Comparison of ENCODE assay signal across 8 cellular contexts in genomic region chr3:18423401-18424212, GRCh38. TPM values are rescaled to one million over a fixed set of nuclear protein-coding genes. Genes with fewer than 3 reads are reported as not detected.
A peak's percentile ranks its signal among the peaks of the same experiment; 100 is the strongest.
DNase-seq lines count a peak whose midpoint lies in the region; ATAC-seq, FAIRE-seq and TF ChIP-seq lines count a peak whose summit lies in the region.

No MANE protein-coding gene starts in this region.

- H3K27ac ChIP-seq in gastroesophageal sphincter: peak overlapping the region; percentile 54 to 95 (median 82)
- no peak overlapping the region for H3K27ac ChIP-seq in neural cell (ENCODE audit: low read length)

- H3K27me3 Mint-ChIP-seq in activated T-helper 2 cell treated with anti-CD3 and anti-CD28 coated beads, Interferon-gamma antibody, Interleukin-2, Interleukin-4, amounts not matched to agents 10 μg/mL and 5 μg/mL and 100 μg/mL, durations not matched to agents 14 hours and 24 hours and 36 hours (ENCODE audit: low read depth): no peaks in the 10 kb centered on the region

- no peaks in the 10 kb centered on the region for H3F3A ChIP-seq in neural cell (ENCODE audit: insufficient read depth, low read length, poor library complexity, severe bottlenecking)

- H3K4me3 Mint-ChIP-seq in activated T-helper 2 cell treated with anti-CD3 and anti-CD28 coated beads, Interferon-gamma antibody, Interleukin-2, Interleukin-4, amounts not matched to agents 10 μg/mL and 5 μg/mL and 100 μg/mL, durations not matched to agents 14 hours and 24 hours and 36 hours (ENCODE audit: low read depth): peak overlapping the region; percentile 89

- 1 to 3% methylated on average over 19 to 22 of the region's 22 CpGs for WGBS in gastroesophageal sphincter (ENCODE audit: low coverage in 1 of 2), 2 donors

- intact Hi-C loops in activated T-helper 2 cell treated with anti-CD3 and anti-CD28 coated beads, Interferon-gamma antibody, Interleukin-2, Interleukin-4, amounts not matched to agents 10 μg/mL and 5 μg/mL and 100 μg/mL, durations not matched to agents 14 hours and 24 hours and 36 hours (cut with micrococcal nuclease): loop anchor here (2.0 to 10.0 kb wide), 3 partner anchors 13 to 1909 kb away; partner anchors contain the start of gene RFTN1

- TF ChIP-seq CTCF in gastroesophageal sphincter (IDR thresholded peaks at IDR 0.05) (no peak), neural cell (IDR thresholded peaks at IDR 0.05; ENCODE audit: poor library complexity, severe bottlenecking) (no peak)

- no peak for TF ChIP-seq POLR2A in GM12892 (IDR thresholded peaks at IDR 0.05; ENCODE audit: low read depth, low read length)
- TF ChIP-seq POLR2A in gastroesophageal sphincter (IDR thresholded peaks at IDR 0.05): no peak

- peaks cover 0 to 40% (median 4%) of the 10 kb centered on the region in 3 donors for H3K4me1 ChIP-seq in gastroesophageal sphincter

- peak; percentile 11 for FAIRE-seq in A204.1 (lab: Jason Lieb, UNC)
- peak; percentile 62 for FAIRE-seq in GM12892 (lab: Jason Lieb, UNC)

- peak; percentile 78 for ATAC-seq in HG02763 (IDR thresholded peaks at IDR 0.05; ENCODE audit: unreplicated experiment)
- ATAC-seq in gastroesophageal sphincter: no peak

- H4K20me1 ChIP-seq in neural cell (ENCODE audit: insufficient read depth): no peaks in the 10 kb centered on the region

- no peaks in the 10 kb centered on the region for H3K9me3 Mint-ChIP-seq in activated T-helper 2 cell treated with anti-CD3 and anti-CD28 coated beads, Interferon-gamma antibody, Interleukin-2, Interleukin-4, amounts not matched to agents 10 μg/mL and 5 μg/mL and 100 μg/mL, durations not matched to agents 14 hours and 24 hours and 36 hours

- no peaks in the 10 kb centered on the region for H3K9me3 ChIP-seq in gastroesophageal sphincter
- H3K9me3 ChIP-seq in neural cell (ENCODE audit: low read length): no peaks in the 10 kb centered on the region

- DNase-seq in GM12892 (ENCODE audit: insufficient read length) (no peak), NCI-H2227 treated with DMSO at 0.1 percent for 48 hours (lab: John Stamatoyannopoulos, UW) (peak; percentile 28), H4 (ENCODE audit: low spot score) (no peak)
- peak; percentile 55 for DNase-seq in activated T-helper 2 cell treated with anti-CD3 and anti-CD28 coated beads, Interferon-gamma antibody, Interleukin-2, Interleukin-4, amounts not matched to agents 10 μg/mL and 5 μg/mL and 100 μg/mL, durations not matched to agents 14 hours and 24 hours and 36 hours (ENCODE audit: low spot score)

- H3K27ac Mint-ChIP-seq in activated T-helper 2 cell treated with anti-CD3 and anti-CD28 coated beads, Interferon-gamma antibody, Interleukin-2, Interleukin-4, amounts not matched to agents 10 μg/mL and 5 μg/mL and 100 μg/mL, durations not matched to agents 14 hours and 24 hours and 36 hours: peak overlapping the region; percentile 89

- H3K36me3 ChIP-seq in gastroesophageal sphincter (peaks cover 0 to 6% of the 10 kb centered on the region in 2 donors), neural cell (ENCODE audit: insufficient read depth, low read length) (no peaks in the 10 kb centered on the region)

- peak overlapping the region; percentile 69 for H3K9ac ChIP-seq in neural cell (ENCODE audit: low read length)

- H3K4me3 ChIP-seq in gastroesophageal sphincter (peak overlapping the region; percentile 82 to 96), neural cell (ENCODE audit: low read length) (peak overlapping the region; percentile 82)

- TF ChIP-seq RAD21 in neural cell (conservative IDR thresholded peaks at IDR 0.05): no peak

- H2AFZ ChIP-seq in neural cell (ENCODE audit: low read depth, low read length): peak overlapping the region; percentile 35

- peaks cover 97% of the 10 kb centered on the region for H3K36me3 Mint-ChIP-seq in activated T-helper 2 cell treated with anti-CD3 and anti-CD28 coated beads, Interferon-gamma antibody, Interleukin-2, Interleukin-4, amounts not matched to agents 10 μg/mL and 5 μg/mL and 100 μg/mL, durations not matched to agents 14 hours and 24 hours and 36 hours (ENCODE audit: low read depth)

- peaks cover 65% of the 10 kb centered on the region for H3K4me1 Mint-ChIP-seq in activated T-helper 2 cell treated with anti-CD3 and anti-CD28 coated beads, Interferon-gamma antibody, Interleukin-2, Interleukin-4, amounts not matched to agents 10 μg/mL and 5 μg/mL and 100 μg/mL, durations not matched to agents 14 hours and 24 hours and 36 hours (ENCODE audit: low read depth)

- H3K79me2 ChIP-seq in neural cell (replicated peaks; ENCODE audit: insufficient read depth, low read length): peaks cover 26% of the 10 kb centered on the region

- no peak for TF ChIP-seq EP300 in gastroesophageal sphincter (IDR thresholded peaks at IDR 0.05)
- TF ChIP-seq EP300 in neural cell (conservative IDR thresholded peaks at IDR 0.05; ENCODE audit: poor library complexity, severe bottlenecking): no peak

- H3K27me3 ChIP-seq in gastroesophageal sphincter (no peaks in the 10 kb centered on the region), neural cell (ENCODE audit: insufficient read depth, low read depth, low read length) (no peaks in the 10 kb centered on the region)

- H3K4me2 ChIP-seq in neural cell (ENCODE audit: low read length): peak overlapping the region; percentile 66

- H3K9me2 ChIP-seq in neural cell (ENCODE audit: insufficient read depth, low read length): no peaks in the 10 kb centered on the region

TF ChIP-seq in neural cell, 6 proteins besides CTCF, POLR2A, EP300 and RAD21:
- TF ChIP-seq SMC3 (conservative IDR thresholded peaks at IDR 0.05; ENCODE audit: poor library complexity) (no peak), EZH2 (IDR thresholded peaks at IDR 0.05; ENCODE audit: borderline replicate concordance, insufficient read depth, low read length, poor library complexity, severe bottlenecking) (no peak), REST (IDR thresholded peaks at IDR 0.05; ENCODE audit: borderline replicate concordance) (no peak), TAF1 (IDR thresholded peaks at IDR 0.05; ENCODE audit: low read depth) (no peak), MXI1 (conservative IDR thresholded peaks at IDR 0.05; ENCODE audit: poor library complexity, severe bottlenecking) (no peak), POLR2AphosphoS5 (IDR thresholded peaks at IDR 0.05) (no peak)

RNA-seq across cellular contexts. Expression of gene SATB1, which starts 1.5 kb away (rescaled TPM):
- polyA plus RNA-seq in GM12892 (2012; ENCODE audit: missing spikeins): 0.08 TPM
- 831 and 866 TPM in 2 replicates for total RNA-seq in activated T-helper 2 cell treated with anti-CD3 and anti-CD28 coated beads, Interferon-gamma antibody, Interleukin-2, Interleukin-4, amounts not matched to agents 10 μg/mL and 5 μg/mL and 100 μg/mL, durations not matched to agents 14 hours and 24 hours and 36 hours
- total RNA-seq in gastroesophageal sphincter: 10 to 100 TPM; 41.5 to 61.2 (median 48.7) TPM
- polyA plus RNA-seq in neural cell: 16.0 and 16.9 TPM in 2 replicates
- 32.6 and 42.0 TPM in 2 replicates for polyA minus RNA-seq in neural cell
- total RNA-seq in H4 (2014; rRNA removed; shearing (Covaris generic)): 4.8 and 5.8 TPM in 2 replicates

Comparison
In these comparisons a context has a peak if more than half of its experiments do, and no peak if none do; other contexts are left out.
1. DNase-seq: peak in NCI-H2227 treated with DMSO at 0.1 percent for 48 hours (single experiment) and activated T-helper 2 cell treated with anti-CD3 and anti-CD28 coated beads, Interferon-gamma antibody, Interleukin-2, Interleukin-4, amounts not matched to agents 10 μg/mL and 5 μg/mL and 100 μg/mL, durations not matched to agents 14 hours and 24 hours and 36 hours (single experiment); none in GM12892 (single experiment) and H4 (single experiment).
2. RNA of gene SATB1, which starts 1.5 kb away (total RNA-seq): 831 to 866 TPM in activated T-helper 2 cell treated with anti-CD3 and anti-CD28 coated beads, Interferon-gamma antibody, Interleukin-2, Interleukin-4, amounts not matched to agents 10 μg/mL and 5 μg/mL and 100 μg/mL, durations not matched to agents 14 hours and 24 hours and 36 hours; 41.5 to 61.2 TPM in gastroesophageal sphincter and 4.8 to 5.8 TPM in H4; every median in the first group is over 10 times any median in the second.